In genomic region chr9:69171049-69171448, GRCh38 we compare ENCODE assay signal across 1 cellular context.
TF ChIP-seq lines count a peak whose summit lies in the region.

No MANE protein-coding gene starts in this region.

TF ChIP-seq in K562, 482 proteins besides CTCF, POLR2A, EP300 and RAD21 (continued from another document):
- TF ChIP-seq TCF7L2 (IDR thresholded peaks at IDR 0.05; ENCODE audit: low read depth, low read length) (no peak), ZNF134 (CRISPR knock-in tag; conservative IDR thresholded peaks at IDR 0.05) (no peak), ZSCAN29 (IDR thresholded peaks at IDR 0.05) (no peak), ZBTB12 (CRISPR knock-in tag; IDR thresholded peaks at IDR 0.05) (no peak), DACH1 (IDR thresholded peaks at IDR 0.05; ENCODE audit: partially characterized antibody) (no peak), ZC3H11A (IDR thresholded peaks at IDR 0.05; ENCODE audit: low read depth, low read length) (no peak), SMARCE1 (IDR thresholded peaks at IDR 0.05) (peak; percentile 38; the same call in 1 of the 2 replicates), RUNX1 (IDR thresholded peaks at IDR 0.05; ENCODE audit: low read depth) (no peak), TAL1 (IDR thresholded peaks at IDR 0.05) (peak; percentile 66)
